ENCODE assay signal across 1 cellular context in genomic region chr17:16639438-16639837, GRCh38.
TF ChIP-seq lines count a peak whose summit lies in the region.

No MANE protein-coding gene starts in this region.

TF ChIP-seq in HepG2, 621 proteins besides CTCF, POLR2A, EP300 and RAD21:
- TF ChIP-seq GABPB1 (CRISPR knock-in tag; IDR thresholded peaks at IDR 0.05) (no peak), POLR2AphosphoS5 (IDR thresholded peaks at IDR 0.05; ENCODE audit: low read depth, low read length) (no peak), MNT (IDR thresholded peaks at IDR 0.05) (no peak), HNF1A (IDR thresholded peaks at IDR 0.05; ENCODE audit: low read depth) (0 out of 2 replicates have a peak, but pooled peaks have one; percentile 15), HNF1A (CRISPR knock-in tag; IDR thresholded peaks at IDR 0.05; ENCODE audit: borderline replicate concordance) (no peak), PHF5A (CRISPR knock-in tag; IDR thresholded peaks at IDR 0.05; ENCODE audit: low read depth, unreplicated experiment) (no peak)
TF ChIP-seq in HepG2: peak in this region for 1.
